In genomic region chr12:88029093-88029665, GRCh38 we compare ENCODE assay signal across 32 cellular contexts. TPM values are rescaled to one million over a fixed set of nuclear protein-coding genes. Genes with fewer than 3 reads are reported as not detected.
"Had no signal": no experiment of that assay in that cellular context is flagged by ENCODE, and none has a peak within 500 bp of the region (broad histone marks: within the 10 kb centered on the region; RNA-seq: fewer than 3 reads in every experiment).

TSS of gene C12orf50 (minus strand) at chr12:88029401. CDS start at chr12:88026962, 2,439 bp downstream.

- H3K27ac ChIP-seq: adrenal gland, body of pancreas, breast epithelium, Peyer's patch, SJSA1 had no signal

- H3K36me3 ChIP-seq: adrenal gland, breast epithelium, Peyer's patch, SJSA1 had no signal

- FAIRE-seq: astrocyte had no signal

- H3K9me2 ChIP-seq: SK-N-SH had no signal

- H3K27me3 ChIP-seq: adrenal gland, body of pancreas, breast epithelium, Peyer's patch, SJSA1 had no signal

- ATAC-seq: activated CD4-positive, alpha-beta T cell treated with anti-CD3 and anti-CD28 coated beads for 36 hours; activated CD4-positive, CD25-positive, alpha-beta regulatory T cell treated with anti-CD3 and anti-CD28 coated beads, Interleukin-2, amount 50 U/mL, for 24 hours; activated naive CD4-positive, alpha-beta T cell treated with anti-CD3 and anti-CD28 coated beads, Interleukin-2, amount 50 U/mL, for 72 hours; activated T-cell treated with anti-CD3 and anti-CD28 coated beads, Interleukin-2, amount 50 U/mL, for 4 hours; body of pancreas; WTC11 had no signal

- H3K9ac ChIP-seq: SK-N-SH had no signal

- H3K4me3 ChIP-seq: adrenal gland, body of pancreas, breast epithelium, Peyer's patch, SJSA1 had no signal

- H3K4me1 ChIP-seq: adrenal gland, body of pancreas, breast epithelium, SJSA1 had no signal

- DNase-seq: activated CD4-positive, alpha-beta memory T cell treated with anti-CD3 and anti-CD28 coated beads for 36 hours; activated CD4-positive, alpha-beta T cell treated with anti-CD3 and anti-CD28 coated beads for 36 hours; activated CD4-positive, alpha-beta T cell treated with anti-CD3 and anti-CD28 coated beads, Interleukin-2, amount 10 ng/mL, durations not matched to agents 7 days and 5 days; activated CD8-positive, alpha-beta memory T cell treated with anti-CD3 and anti-CD28 coated beads, Interleukin-2, amount 50 U/mL, for 4 hours; activated gamma-delta T cell treated with Interleukin-2 at 50 U/mL for 16 hours; activated naive CD4-positive, alpha-beta T cell treated with anti-CD3 and anti-CD28 coated beads for 36 hours; activated T-cell treated with anti-CD3 and anti-CD28 coated beads for 4 hours; activated T-cell treated with anti-CD3 and anti-CD28 coated beads, Interleukin-2, amount 50 U/mL, for 4 hours; adrenal gland; body of pancreas; caudate nucleus; cerebellar nuclear complex; NCI-H1048; NCI-H1105 treated with DMSO at 0.1 percent for 48 hours; NCI-H1436 treated with DMSO at 0.1 percent for 48 hours; NCI-H1694 treated with DMSO at 0.1 percent for 48 hours; NCI-H2029; NCI-H345; NCI-H524 treated with DMSO at 0.1 percent for 48 hours; Peyer's patch; RPMI8226; SHP77 treated with DMSO at 0.1 percent for 48 hours; SK-N-SH had no signal

- H3K9me3 ChIP-seq: adrenal gland, body of pancreas, breast epithelium, Peyer's patch, SJSA1, SK-N-SH had no signal

- H3K4me2 ChIP-seq: SK-N-SH had no signal

RNA-seq across cellular contexts. Expression of gene C12orf50, which starts in this region (rescaled TPM):
- total RNA-seq: activated CD4-positive, alpha-beta memory T cell treated with anti-CD3 and anti-CD28 coated beads for 36 hours; activated CD4-positive, alpha-beta T cell treated with anti-CD3 and anti-CD28 coated beads, Interleukin-2, amount 10 ng/mL, durations not matched to agents 7 days and 5 days; activated T-cell treated with anti-CD3 and anti-CD28 coated beads, Interleukin-2, amount 50 U/mL, for 4 hours; activated T-helper 1 cell treated with anti-CD3 and anti-CD28 coated beads, Interleukin-12 subunit alpha, Interleukin-12 subunit beta, Interleukin-2, Interleukin-4 antibody, amounts not matched to agents 30 ng/mL and 10 ng/mL and 1 ng/mL, durations not matched to agents 14 hours and 24 hours and 36 hours; astrocyte; body of pancreas; breast epithelium; LHCN-M2; NCI-H460; Peyer's patch; SJSA1; WTC11 had no signal
